1 cellular context compared by ENCODE assay signal in the genomic region with DNA sequence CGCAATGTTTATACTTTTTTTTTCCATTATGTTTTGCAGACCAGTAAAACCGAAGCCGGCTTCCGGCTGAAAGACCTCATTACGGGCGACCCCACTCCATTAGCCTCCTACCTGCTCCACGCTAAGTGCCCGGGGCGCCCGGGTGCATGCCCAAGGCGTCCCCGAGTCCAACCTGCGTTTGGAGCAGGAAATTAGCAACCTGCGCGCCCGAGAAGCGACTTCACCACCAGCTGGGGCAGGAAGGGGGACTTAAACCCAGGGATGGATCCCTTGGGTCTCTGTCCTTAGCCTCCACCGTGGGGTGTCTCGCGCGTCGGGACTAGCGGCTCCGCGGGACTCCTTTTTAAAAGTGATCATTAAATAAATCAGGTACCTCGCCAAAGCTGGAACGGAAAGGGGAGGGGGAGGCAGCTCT.
TF ChIP-seq lines count a peak whose summit lies in the region.

No MANE protein-coding gene starts in this region.

TF ChIP-seq in SK-N-SH treated with all-trans-retinoic acid at 6 μM for 48 hours, 23 proteins besides CTCF, POLR2A, EP300 and RAD21:
- TF ChIP-seq, protein P1, sequence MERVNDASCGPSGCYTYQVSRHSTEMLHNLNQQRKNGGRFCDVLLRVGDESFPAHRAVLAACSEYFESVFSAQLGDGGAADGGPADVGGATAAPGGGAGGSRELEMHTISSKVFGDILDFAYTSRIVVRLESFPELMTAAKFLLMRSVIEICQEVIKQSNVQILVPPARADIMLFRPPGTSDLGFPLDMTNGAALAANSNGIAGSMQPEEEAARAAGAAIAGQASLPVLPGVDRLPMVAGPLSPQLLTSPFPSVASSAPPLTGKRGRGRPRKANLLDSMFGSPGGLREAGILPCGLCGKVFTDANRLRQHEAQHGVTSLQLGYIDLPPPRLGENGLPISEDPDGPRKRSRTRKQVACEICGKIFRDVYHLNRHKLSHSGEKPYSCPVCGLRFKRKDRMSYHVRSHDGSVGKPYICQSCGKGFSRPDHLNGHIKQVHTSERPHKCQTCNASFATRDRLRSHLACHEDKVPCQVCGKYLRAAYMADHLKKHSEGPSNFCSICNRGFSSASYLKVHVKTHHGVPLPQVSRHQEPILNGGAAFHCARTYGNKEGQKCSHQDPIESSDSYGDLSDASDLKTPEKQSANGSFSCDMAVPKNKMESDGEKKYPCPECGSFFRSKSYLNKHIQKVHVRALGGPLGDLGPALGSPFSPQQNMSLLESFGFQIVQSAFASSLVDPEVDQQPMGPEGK (CRISPR knock-in tag; IDR thresholded peaks at IDR 0.05; ENCODE audit: borderline replicate concordance): no peak
